20 cellular contexts compared by ENCODE assay signal in the genomic region with DNA sequence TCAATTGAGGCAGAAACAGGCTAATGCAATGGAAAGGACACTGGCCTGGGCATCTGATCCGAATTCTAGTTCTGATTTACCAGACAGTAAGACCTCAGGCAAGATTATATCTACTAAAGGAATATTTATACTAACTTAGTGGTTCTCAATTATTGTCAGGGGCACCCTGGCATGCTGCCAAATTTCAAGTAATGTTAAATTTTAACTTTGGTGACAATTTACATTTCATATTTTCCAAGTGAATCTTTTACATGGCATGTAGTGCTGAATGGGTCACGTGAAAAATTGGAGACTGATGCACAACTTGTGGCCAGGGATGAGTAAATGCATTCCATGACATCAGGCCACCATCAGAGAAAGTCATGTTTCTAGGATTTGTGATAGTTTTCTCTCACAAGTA.
"Had no signal": no experiment of that assay in that cellular context is flagged by ENCODE, and none has a peak within 500 bp of the region (broad histone marks: within the 10 kb centered on the region; RNA-seq: fewer than 3 reads in every experiment).

No MANE protein-coding gene starts in this region.

- H3K27ac ChIP-seq: cardiac muscle cell, Peyer's patch, WERI-Rb-1 had no signal

- H3K36me3 Mint-ChIP-seq: brain had no signal

- H3K9me3 ChIP-seq: Peyer's patch had no signal

- ATAC-seq: activated CD4-positive, alpha-beta T cell treated with anti-CD3 and anti-CD28 coated beads for 36 hours; activated CD8-positive, alpha-beta T cell treated with anti-CD3 and anti-CD28 coated beads, Interleukin-2, amount 10 ng/mL, durations not matched to agents 7 days and 5 days had no signal

- H3K27me3 Mint-ChIP-seq: brain had no signal

- DNase-seq: activated CD4-positive, alpha-beta T cell treated with anti-CD3 and anti-CD28 coated beads for 36 hours; activated CD8-positive, alpha-beta memory T cell treated with anti-CD3 and anti-CD28 coated beads, Interleukin-2, amount 50 U/mL, for 48 hours; activated CD8-positive, alpha-beta T cell treated with anti-CD3 and anti-CD28 coated beads, Interleukin-2, amount 10 ng/mL, durations not matched to agents 7 days and 5 days; activated naive CD4-positive, alpha-beta T cell treated with anti-CD3 and anti-CD28 coated beads, Interleukin-2, amount 50 U/mL, for 16 hours; activated T-cell treated with anti-CD3 and anti-CD28 coated beads, Interleukin-2, amount 50 U/mL, for 1 hour; amygdala; NCI-H1048; NCI-H146; NCI-H187 treated with DMSO at 0.1 percent for 48 hours; NCI-H2081 treated with DMSO at 0.1 percent for 48 hours; NCI-H446; NCI-H524; Peyer's patch; SIG-M5; T-helper 2 cell; T1000; WERI-Rb-1 had no signal

- FAIRE-seq: astrocyte had no signal

- H3K4me1 ChIP-seq: Peyer's patch had no signal

- H3K4me1 Mint-ChIP-seq: activated CD4-positive, alpha-beta T cell treated with anti-CD3 and anti-CD28 coated beads for 36 hours had no signal

- H3K36me3 ChIP-seq: cardiac muscle cell, Peyer's patch, WERI-Rb-1 had no signal

- H3K27ac Mint-ChIP-seq: activated CD4-positive, alpha-beta T cell treated with anti-CD3 and anti-CD28 coated beads for 36 hours; activated CD8-positive, alpha-beta T cell treated with anti-CD3 and anti-CD28 coated beads, Interleukin-2, amount 10 ng/mL, durations not matched to agents 7 days and 5 days; brain had no signal

- H3K4me3 ChIP-seq: cardiac muscle cell, Peyer's patch had no signal

- H3K4me3 Mint-ChIP-seq: activated CD4-positive, alpha-beta T cell treated with anti-CD3 and anti-CD28 coated beads for 36 hours; activated CD8-positive, alpha-beta T cell treated with anti-CD3 and anti-CD28 coated beads, Interleukin-2, amount 10 ng/mL, durations not matched to agents 7 days and 5 days; brain had no signal

- H3K27me3 ChIP-seq: cardiac muscle cell, Peyer's patch had no signal
